In genomic region chr10:10774416-10774815, GRCh38 we compare ENCODE assay signal across 10 cellular contexts.
"Had no signal": no experiment of that assay in that cellular context is flagged by ENCODE, and none has a peak within 500 bp of the region (broad histone marks: within the 10 kb centered on the region; RNA-seq: fewer than 3 reads in every experiment).

No MANE protein-coding gene starts in this region.

- DNase-seq: GM23248, GOT3, H7, HFFc6, KBM-7 had no signal

- ATAC-seq: HCT116, HepG2 had no signal

- H3K36me3 ChIP-seq: HAP-1 had no signal

- H3K9me3 ChIP-seq: HAP-1 had no signal

- H3K27ac ChIP-seq: GM23248, HL-60, KMS-11 had no signal

- H3K4me3 ChIP-seq: GM23248, HAP-1 had no signal
